In the genomic region with DNA sequence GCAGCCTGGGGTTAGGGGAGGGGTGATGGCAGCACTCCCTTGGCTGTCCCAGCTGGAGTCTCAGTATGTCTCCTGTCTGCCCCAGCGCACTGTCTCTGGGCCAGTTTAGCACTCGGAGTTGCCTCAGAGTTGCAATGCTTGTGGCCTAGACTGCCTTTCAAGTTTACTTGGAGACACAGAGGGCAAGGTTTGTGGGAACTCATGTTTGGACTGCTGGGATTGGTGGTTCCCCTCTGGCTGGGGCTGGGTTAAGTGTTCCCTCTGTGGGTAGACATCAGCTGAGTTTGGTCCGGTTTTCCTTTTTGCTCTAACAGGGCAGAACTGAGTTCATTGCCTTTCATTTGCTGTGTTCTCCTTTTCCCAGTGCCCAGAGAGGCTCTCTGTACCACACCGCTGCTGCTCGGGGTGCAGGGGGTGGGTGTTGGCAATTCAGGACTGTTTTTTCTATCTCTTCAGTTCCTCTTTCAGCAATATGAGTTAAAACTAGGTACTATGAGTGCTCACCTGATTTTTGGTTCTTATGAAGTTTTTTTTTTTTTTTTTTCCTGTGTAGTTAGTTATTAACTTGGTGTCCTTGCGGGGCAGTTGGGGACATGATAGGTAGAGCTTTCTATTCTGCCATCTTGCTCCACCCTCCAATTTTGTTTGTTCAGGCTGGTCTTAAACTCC, we compare ENCODE assay signal across 1 cellular context.
TF ChIP-seq lines count a peak whose summit lies in the region.

No MANE protein-coding gene starts in this region.

TF ChIP-seq in HepG2, 621 proteins besides CTCF, POLR2A, EP300 and RAD21 (continued from another document):
- TF ChIP-seq, protein P1, sequence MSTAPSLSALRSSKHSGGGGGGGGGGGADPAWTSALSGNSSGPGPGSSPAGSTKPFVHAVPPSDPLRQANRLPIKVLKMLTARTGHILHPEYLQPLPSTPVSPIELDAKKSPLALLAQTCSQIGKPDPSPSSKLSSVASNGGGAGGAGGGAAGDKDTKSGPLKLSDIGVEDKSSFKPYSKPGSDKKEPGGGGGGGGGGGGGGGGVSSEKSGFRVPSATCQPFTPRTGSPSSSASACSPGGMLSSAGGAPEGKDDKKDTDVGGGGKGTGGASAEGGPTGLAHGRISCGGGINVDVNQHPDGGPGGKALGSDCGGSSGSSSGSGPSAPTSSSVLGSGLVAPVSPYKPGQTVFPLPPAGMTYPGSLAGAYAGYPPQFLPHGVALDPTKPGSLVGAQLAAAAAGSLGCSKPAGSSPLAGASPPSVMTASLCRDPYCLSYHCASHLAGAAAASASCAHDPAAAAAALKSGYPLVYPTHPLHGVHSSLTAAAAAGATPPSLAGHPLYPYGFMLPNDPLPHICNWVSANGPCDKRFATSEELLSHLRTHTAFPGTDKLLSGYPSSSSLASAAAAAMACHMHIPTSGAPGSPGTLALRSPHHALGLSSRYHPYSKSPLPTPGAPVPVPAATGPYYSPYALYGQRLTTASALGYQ (CRISPR knock-in tag; IDR thresholded peaks at IDR 0.05) = no peak
